In genomic region chr10:125023862-125024495, GRCh38 we compare ENCODE assay signal across 9 cellular contexts.
DNase-seq lines count a peak whose midpoint lies in the region; ATAC-seq and TF ChIP-seq lines count a peak whose summit lies in the region.
"Had no signal": no experiment of that assay in that cellular context is flagged by ENCODE, and none has a peak within 500 bp of the region (broad histone marks: within the 10 kb centered on the region; RNA-seq: fewer than 3 reads in every experiment).

No MANE protein-coding gene starts in this region.

- H3K9me2 ChIP-seq in PC-3 (replicated peaks; ENCODE audit: low read length): no peaks in the 10 kb centered on the region

- no TSS peak for BruUV-seq in PC-3 (replicated peaks; lab: Mats Ljungman, UMichigan)

- no peaks in the 10 kb centered on the region for H4K20me1 ChIP-seq in PC-3 (ENCODE audit: low read length)

- H3K9me3 ChIP-seq in stomach smooth muscle (ENCODE audit: control insufficient read depth in 2 of 2, low read length in 2 of 2) (no peaks in the 10 kb centered on the region), PC-3 (ENCODE audit: low read length) (no peaks in the 10 kb centered on the region)

- H3K4me3 ChIP-seq in LNCaP clone FGC (ENCODE audit: low read depth, low read length) (peak overlapping the region; percentile 17), stomach smooth muscle (ENCODE audit: low read length in 2 of 2) (peak overlapping the region in 1 of 2 donors; percentile 54), PC-3 (ENCODE audit: low read length) (no peak overlapping the region)

- no peaks in the 10 kb centered on the region for H3F3A ChIP-seq in PC-3 (ENCODE audit: low read length, unreplicated experiment)

- H3K27ac ChIP-seq in stomach smooth muscle (ENCODE audit: low read length) (peak overlapping the region; percentile 49), PC-3 (ENCODE audit: low read length) (no peak overlapping the region)

- H3K4me2 ChIP-seq in PC-3 (ENCODE audit: low read length): no peak overlapping the region

- H3K4me1 ChIP-seq in stomach smooth muscle (ENCODE audit: control insufficient read depth, insufficient read depth, low read length) (peaks cover 40% of the 10 kb centered on the region), PC-3 (ENCODE audit: insufficient read depth, low read length) (peaks cover 12% of the 10 kb centered on the region)

- no peak for TF ChIP-seq CTCF in LNCaP clone FGC (IDR thresholded peaks at IDR 0.05; ENCODE audit: control insufficient read depth, extremely low read depth, insufficient read depth)
- TF ChIP-seq CTCF in GM10248 (IDR thresholded peaks at IDR 0.05; ENCODE audit: control extremely low read depth, extremely low read depth, low read depth, missing control alignments): no peak
- TF ChIP-seq CTCF in PC-3 (conservative IDR thresholded peaks at IDR 0.05; ENCODE audit: low read depth, low read length): no peak

- peak; percentile 75 for DNase-seq in LNCaP clone FGC (ENCODE audit: low read depth)
- DNase-seq in SK-N-DZ (ENCODE audit: low spot score): peak; percentile 81
- DNase-seq in hypothalamus (lab: John Stamatoyannopoulos, UW): peak in 26 of 51 donors; percentile 18 to 69 (median 36)
- no peak for DNase-seq in GM10248 (ENCODE audit: extremely low spot score)
- DNase-seq in iPS-NIHi11 (ENCODE audit: low spot score): no peak
- no peak for DNase-seq in PC-3
- DNase-seq: HCEC 1CT had no signal

- CTCF ChIA-PET in GM10248 (lab: Yijun Ruan, JAX) (no interaction called here), PC-3 (lab: Charles Lee) (no interaction called here)

- no peak for ATAC-seq in GM19351 (IDR thresholded peaks at IDR 0.05; ENCODE audit: unreplicated experiment)
- ATAC-seq in PC-3: no peak

- H3K79me2 ChIP-seq in PC-3 (ENCODE audit: low read length): peaks cover 89% of the 10 kb centered on the region

- H3K36me3 ChIP-seq in stomach smooth muscle (ENCODE audit: control insufficient read depth in 2 of 2, insufficient read depth in 2 of 2, low read length in 2 of 2): peaks cover 0 to 9% of the 10 kb centered on the region in 2 donors
- no peaks in the 10 kb centered on the region; the same call in 1 of the 2 replicates for H3K36me3 ChIP-seq in PC-3 (ENCODE audit: low read depth, low read length)

- H2AFZ ChIP-seq in PC-3 (ENCODE audit: low read length): no peak overlapping the region

- POLR2A ChIA-PET in GM10248 (lab: Yijun Ruan, JAX): no interaction called here
- POLR2A ChIA-PET in PC-3 (lab: Charles Lee; ENCODE audit: unreplicated experiment): no interaction called here

- intact Hi-C loops in PC-3 (cut with micrococcal nuclease): no loop called here

- H3K27me3 ChIP-seq in stomach smooth muscle (ENCODE audit: control insufficient read depth in 1 of 2, insufficient read depth in 2 of 2, low read length in 2 of 2): no peaks in the 10 kb centered on the region
- H3K27me3 ChIP-seq in PC-3 (ENCODE audit: low read length): no peaks in the 10 kb centered on the region

- H3K9ac ChIP-seq in stomach smooth muscle (ENCODE audit: low read length in 2 of 2): no peak overlapping the region
- no peak overlapping the region for H3K9ac ChIP-seq in PC-3 (ENCODE audit: low read length)

Comparison
In these comparisons a context has a peak if more than half of its experiments do, and no peak if none do; other contexts are left out.
1. DNase-seq: peak in LNCaP clone FGC (single experiment), SK-N-DZ (single experiment) and hypothalamus (26 of 51); none in GM10248 (single experiment), iPS-NIHi11 (single experiment) and PC-3 (single experiment).